Comparison of ENCODE assay signal across 1 cellular context in genomic region chr7:150988230-150989226, GRCh38.
TF ChIP-seq lines count a peak whose summit lies in the region.

No MANE protein-coding gene starts in this region.

TF ChIP-seq in HEK293, 187 proteins besides CTCF, POLR2A, EP300 and RAD21 (continued from another document and continues in another):
- no peak for TF ChIP-seq ZNF692 (tag by site-specific recombination; IDR thresholded peaks at IDR 0.05)
- no peak for TF ChIP-seq ZNF311 (tag by site-specific recombination; IDR thresholded peaks at IDR 0.05; ENCODE audit: borderline replicate concordance)
- TF ChIP-seq HOXD13 (CRISPR knock-in tag; IDR thresholded peaks at IDR 0.05; ENCODE audit: borderline replicate concordance), result no peak
- no peak for TF ChIP-seq ZFP37 (tag by site-specific recombination; IDR thresholded peaks at IDR 0.05)
- TF ChIP-seq GLIS1 (tag by site-specific recombination; IDR thresholded peaks at IDR 0.05), result peak; percentile 37
- TF ChIP-seq BCL6B (tag by site-specific recombination; IDR thresholded peaks at IDR 0.05), result no peak
- no peak for TF ChIP-seq ZNF488 (tag by site-specific recombination; IDR thresholded peaks at IDR 0.05)
- TF ChIP-seq GLI4 (tag by site-specific recombination; IDR thresholded peaks at IDR 0.05), result no peak
- 0 out of 2 replicates have a peak, but pooled peaks have one; percentile 40 for TF ChIP-seq ZNF24 (tag by site-specific recombination; IDR thresholded peaks at IDR 0.05)
- TF ChIP-seq ZNF221 (tag by site-specific recombination; IDR thresholded peaks at IDR 0.05; ENCODE audit: borderline replicate concordance), result no peak
- no peak for TF ChIP-seq INSM2 (tag by site-specific recombination; IDR thresholded peaks at IDR 0.05)
- TF ChIP-seq ZNF426 (tag by site-specific recombination; IDR thresholded peaks at IDR 0.05), result no peak
- TF ChIP-seq ZNF292 (tag by site-specific recombination; IDR thresholded peaks at IDR 0.05; ENCODE audit: borderline replicate concordance, low read depth), result no peak
- peak; percentile 87 for TF ChIP-seq ZBTB17 (tag by site-specific recombination; IDR thresholded peaks at IDR 0.05)
- no peak for TF ChIP-seq TSHZ1 (tag by site-specific recombination; IDR thresholded peaks at IDR 0.05; ENCODE audit: borderline replicate concordance)
- no peak for TF ChIP-seq ZNF416 (tag by site-specific recombination; IDR thresholded peaks at IDR 0.05)
- no peak for TF ChIP-seq ZNF148 (tag by site-specific recombination; IDR thresholded peaks at IDR 0.05; ENCODE audit: borderline replicate concordance)
- TF ChIP-seq ATF2 (tag by site-specific recombination; IDR thresholded peaks at IDR 0.05; ENCODE audit: low read depth), result no peak
- no peak for TF ChIP-seq AEBP2 (tag by site-specific recombination; IDR thresholded peaks at IDR 0.05; ENCODE audit: borderline replicate concordance)
- TF ChIP-seq ZBTB10 (tag by site-specific recombination; IDR thresholded peaks at IDR 0.05), result no peak
- no peak for TF ChIP-seq SCRT1 (tag by site-specific recombination; IDR thresholded peaks at IDR 0.05; ENCODE audit: borderline replicate concordance)
- TF ChIP-seq ZNF701 (tag by site-specific recombination; IDR thresholded peaks at IDR 0.05), result no peak
- no peak for TF ChIP-seq ZNF707 (tag by site-specific recombination; IDR thresholded peaks at IDR 0.05)
- TF ChIP-seq YY1 (tag by site-specific recombination; IDR thresholded peaks at IDR 0.05), result no peak
- TF ChIP-seq ZNF776 (tag by site-specific recombination; IDR thresholded peaks at IDR 0.05; ENCODE audit: borderline replicate concordance), result no peak
- no peak for TF ChIP-seq ZBTB6 (tag by site-specific recombination; IDR thresholded peaks at IDR 0.05)
- TF ChIP-seq ZNF514 (tag by site-specific recombination; IDR thresholded peaks at IDR 0.05), result no peak
- TF ChIP-seq HOXC10 (CRISPR knock-in tag; IDR thresholded peaks at IDR 0.05), result no peak
- TF ChIP-seq ZNF654 (tag by site-specific recombination; IDR thresholded peaks at IDR 0.05; ENCODE audit: low read depth), result peak; percentile 93
- TF ChIP-seq ZNF518A (tag by site-specific recombination; conservative IDR thresholded peaks at IDR 0.05; ENCODE audit: low read depth), result no peak
